Comparison of ENCODE assay signal across 33 cellular contexts in the genomic region with DNA sequence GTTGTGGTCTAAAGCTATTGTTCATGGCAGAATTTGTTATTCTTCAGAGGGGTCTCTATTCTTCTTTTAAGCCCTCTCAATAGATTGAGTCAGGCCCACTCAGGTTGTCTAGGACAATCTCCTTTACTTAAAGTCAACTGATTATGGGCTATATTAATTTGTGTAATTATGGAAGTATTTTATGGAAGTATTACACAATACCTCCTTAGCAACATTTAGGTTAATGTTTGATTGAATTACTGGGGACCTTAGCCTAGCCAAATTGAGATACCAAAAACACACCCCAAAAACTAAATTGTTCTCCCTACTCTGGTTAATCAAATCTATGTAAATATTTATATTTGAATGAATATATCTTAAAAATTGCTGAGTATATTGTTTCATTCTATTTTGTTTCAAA.
DNase-seq lines count a peak whose midpoint lies in the region; ATAC-seq, FAIRE-seq and TF ChIP-seq lines count a peak whose summit lies in the region.
"Had no signal": no experiment of that assay in that cellular context is flagged by ENCODE, and none has a peak within 500 bp of the region (broad histone marks: within the 10 kb centered on the region; RNA-seq: fewer than 3 reads in every experiment).

No MANE protein-coding gene starts in this region.

- H4K8ac ChIP-seq in IMR-90 (ENCODE audit: low read depth in 2 of 2, low read length in 2 of 2), result no peak overlapping the region

- ATAC-seq in HepG2 (no peak), right lobe of liver (no peak), IMR-90 (ENCODE audit: low read depth) (no peak), K562 (no peak), GM21717 (IDR thresholded peaks at IDR 0.05; ENCODE audit: unreplicated experiment) (no peak)
- ATAC-seq: A549; CD8-positive, alpha-beta T cell had no signal

- H3K36me3 ChIP-seq in HepG2 (replicated peaks in 1 of 2; ENCODE audit: control insufficient read depth in 1 of 2, insufficient read depth in 2 of 2, low read length in 2 of 2) (no peaks in the 10 kb centered on the region), right lobe of liver (no peaks in the 10 kb centered on the region), IMR-90 (ENCODE audit: control insufficient read depth, insufficient read depth, low read length) (no peaks in the 10 kb centered on the region), K562 (ENCODE audit: control insufficient read depth, insufficient read depth, low read length) (no peaks in the 10 kb centered on the region)
- H3K36me3 ChIP-seq: BE2C; BLaER1; BLaER1 treated with 17β-estradiol and CSF1 and Interleukin-3, amounts not matched to agents 10 nM and 100 nM had no signal

- H3K14ac ChIP-seq in IMR-90 (replicated peaks; ENCODE audit: low read depth, low read length), result no peak overlapping the region

- intact Hi-C loops in HepG2 (cut with micrococcal nuclease; ENCODE audit: unreplicated experiment) (no loop called here), right lobe of liver (cut with DNase I) (no loop called here), IMR-90 (cut with micrococcal nuclease) (no loop called here), K562 (cut with micrococcal nuclease) (no loop called here)

- H4K5ac ChIP-seq in IMR-90 (ENCODE audit: low read depth, low read length), result no peak overlapping the region

- H2BK20ac ChIP-seq in IMR-90 (ENCODE audit: low read depth, low read length), result no peak overlapping the region

- TF ChIP-seq RAD21 in HepG2 (CRISPR knock-in tag; IDR thresholded peaks at IDR 0.05), result no peak
- TF ChIP-seq RAD21 in IMR-90 (IDR thresholded peaks at IDR 0.05; ENCODE audit: low read length), result no peak
- TF ChIP-seq RAD21 in K562 (CRISPR knock-in tag; conservative IDR thresholded peaks at IDR 0.05 in 1 of 2, IDR thresholded peaks at IDR 0.05 in 1 of 2), result no peak

- in situ Hi-C loops in HepG2 (cut with HindIII; ENCODE audit: extremely low pct_ligation_motif_present, low pct_unique_long_range_greater_than_20kb), result no loop called here
- in situ Hi-C loops in IMR-90 (cut with MboI; ENCODE audit: low sequenced_read_pairs), result no loop called here
- in situ Hi-C loops in K562 (cut with MboI), result no loop called here

- H3K79me1 ChIP-seq in IMR-90 (ENCODE audit: low read depth in 1 of 2, low read length in 2 of 2), result no peaks in the 10 kb centered on the region

- H3K27me3 ChIP-seq in HepG2 (ENCODE audit: control insufficient read depth in 1 of 2, insufficient read depth in 2 of 2, low read length in 2 of 2) (no peaks in the 10 kb centered on the region), right lobe of liver (no peaks in the 10 kb centered on the region), IMR-90 (ENCODE audit: control insufficient read depth, insufficient read depth, low read length) (no peaks in the 10 kb centered on the region), K562 (ENCODE audit: control insufficient read depth in 2 of 2, insufficient read depth in 2 of 2, low read length in 2 of 2) (no peaks in the 10 kb centered on the region)
- H3K27me3 ChIP-seq: BE2C; BLaER1; BLaER1 treated with 17β-estradiol and CSF1 and Interleukin-3, amounts not matched to agents 10 nM and 100 nM had no signal

- no peak for TF ChIP-seq EP300 in HepG2 (IDR thresholded peaks at IDR 0.05; ENCODE audit: low read depth in 2 of 2, low read length in 2 of 2)
- no peak for TF ChIP-seq EP300 in HepG2 (CRISPR knock-in tag; IDR thresholded peaks at IDR 0.05; ENCODE audit: borderline replicate concordance)
- TF ChIP-seq EP300 in K562 (IDR thresholded peaks at IDR 0.05; ENCODE audit: low read length), result no peak

- no peak overlapping the region for H2AK9ac ChIP-seq in IMR-90 (replicated peaks; ENCODE audit: low read depth, low read length, poor library complexity)

- no peak overlapping the region for H2BK120ac ChIP-seq in IMR-90 (ENCODE audit: low read depth, low read length)

- H2AFZ ChIP-seq in HepG2 (ENCODE audit: low read length) (no peak overlapping the region), IMR-90 (replicated peaks; ENCODE audit: low read length, poor library complexity) (no peak overlapping the region), K562 (ENCODE audit: low read depth, low read length) (no peak overlapping the region)

- H3K56ac ChIP-seq in IMR-90 (ENCODE audit: extremely low read depth, insufficient read depth, low read length), result no peak overlapping the region

- H2AK5ac ChIP-seq in IMR-90 (ENCODE audit: low read depth, low read length), result no peak overlapping the region

- BruUV-seq in HepG2 (replicated peaks; lab: Mats Ljungman, UMichigan) (no TSS peak), IMR-90 (replicated peaks; lab: Mats Ljungman, UMichigan) (no TSS peak), K562 (replicated peaks; lab: Mats Ljungman, UMichigan) (no TSS peak)

- TF ChIP-seq POLR2A in HepG2 (IDR thresholded peaks at IDR 0.05; ENCODE audit: insufficient read depth in 1 of 2, low read depth in 2 of 2, low read length in 2 of 2) (no peak), right lobe of liver (IDR thresholded peaks at IDR 0.05) (no peak), IMR-90 (IDR thresholded peaks at IDR 0.05; ENCODE audit: low read depth, low read length) (no peak), K562 (conservative IDR thresholded peaks at IDR 0.05) (no peak)

- H3K4ac ChIP-seq in IMR-90 (ENCODE audit: low read depth, low read length), result no peak overlapping the region

- FAIRE-seq in HepG2 (lab: Jason Lieb, UNC), result no peak
- FAIRE-seq in K562 (lab: Jason Lieb, UNC), result no peak
- FAIRE-seq: A204.1, A549, D721Med had no signal

- H2BK5ac ChIP-seq in IMR-90 (ENCODE audit: low read depth, low read length, poor library complexity, severe bottlenecking), result no peak overlapping the region

- dilution Hi-C loops in IMR-90 (cut with HindIII; ENCODE audit: low sequenced_read_pairs, unreplicated experiment), result no loop called here

- H4K20me1 ChIP-seq in HepG2 (ENCODE audit: insufficient read depth, low read length) (no peaks in the 10 kb centered on the region), IMR-90 (ENCODE audit: insufficient read depth, low read length) (no peaks in the 10 kb centered on the region), K562 (replicated peaks; ENCODE audit: control insufficient read depth, insufficient read depth, low read length) (no peaks in the 10 kb centered on the region)
- H4K20me1 ChIP-seq: BLaER1; BLaER1 treated with 17β-estradiol and CSF1 and Interleukin-3, amounts not matched to agents 10 nM and 100 nM had no signal

- H3K18ac ChIP-seq in IMR-90 (ENCODE audit: low read depth, low read length), result no peak overlapping the region

- no peak for DNase-seq in HepG2 (ENCODE audit: low spot score)
- DNase-seq in right lobe of liver, result no peak
- no peak for DNase-seq in IMR-90
- DNase-seq in K562 (ENCODE audit: extremely low read depth in 1 of 4, low spot score in 3 of 4), result no peak
- no peak for DNase-seq in NCI-H446 (lab: John Stamatoyannopoulos, UW)
- DNase-seq: 8988T; ACHN; AML-193; BE2C; C1 segment of cervical spinal cord; Caco-2; Calu3; CD4-positive, alpha-beta memory T cell; CD4-positive, alpha-beta T cell; CD4-positive, CD25-positive, alpha-beta regulatory T cell; CD8-positive, alpha-beta memory T cell; CD8-positive, alpha-beta T cell; COR-L47; DMS 273 treated with DMSO at 0.1 percent for 48 hours; DMS153; DMS53; DMS79; DMS79 treated with DMSO at 0.1 percent for 48 hours; DND-41; EL had no signal

- H3K4me2 ChIP-seq in HepG2 (ENCODE audit: low read depth, low read length), result no peak overlapping the region
- no peak overlapping the region for H3K4me2 ChIP-seq in IMR-90 (ENCODE audit: low read depth, low read length)
- no peak overlapping the region for H3K4me2 ChIP-seq in K562 (ENCODE audit: insufficient read depth, low read length)
- H3K4me2 ChIP-seq: A549; BLaER1; BLaER1 treated with 17β-estradiol and CSF1 and Interleukin-3, amounts not matched to agents 10 nM and 100 nM had no signal

- H3K4me3 ChIP-seq in HepG2 (replicated peaks in 1 of 3; ENCODE audit: insufficient read depth in 1 of 3, low read depth in 2 of 3, low read length in 3 of 3), result no peak overlapping the region
- H3K4me3 ChIP-seq in right lobe of liver, result no peak overlapping the region
- H3K4me3 ChIP-seq in IMR-90 (ENCODE audit: insufficient read depth, low read depth, low read length), result no peak overlapping the region
- no peak overlapping the region for H3K4me3 ChIP-seq in K562
- H3K4me3 ChIP-seq: A549; BLaER1; BLaER1 treated with 17β-estradiol and CSF1 and Interleukin-3, amounts not matched to agents 10 nM and 100 nM had no signal

- no peak overlapping the region for H3K23ac ChIP-seq in IMR-90 (ENCODE audit: low read depth, low read length)

- POLR2A ChIA-PET in HepG2 (lab: Yijun Ruan, JAX) (no interaction called here), IMR-90 (lab: Charles Lee; ENCODE audit: unreplicated experiment) (no interaction called here), K562 (lab: Yijun Ruan, JAX) (no interaction called here)

- CTCF ChIA-PET in HepG2 (lab: Yijun Ruan, JAX; ENCODE audit: low intra/inter-chr PET ratio, low total read pairs), result no interaction called here
- CTCF ChIA-PET in IMR-90 (lab: Yijun Ruan, JAX), result no interaction called here
- CTCF ChIA-PET in K562 (lab: Yijun Ruan, JAX; ENCODE audit: low intra/inter-chr PET ratio), result no interaction called here

- H2BK15ac ChIP-seq in IMR-90 (ENCODE audit: low read depth, low read length), result no peak overlapping the region

- H3K9ac ChIP-seq in HepG2 (ENCODE audit: insufficient read depth, low read depth, low read length) (no peak overlapping the region), IMR-90 (ENCODE audit: low read depth, low read length) (no peak overlapping the region), K562 (ENCODE audit: insufficient read depth in 1 of 2, low read depth in 2 of 2, low read length in 2 of 2) (no peak overlapping the region)
- H3K9ac ChIP-seq: BLaER1; BLaER1 treated with 17β-estradiol and CSF1 and Interleukin-3, amounts not matched to agents 10 nM and 100 nM had no signal

- H3K27ac ChIP-seq in HepG2 (ENCODE audit: extremely low read length, insufficient read depth, low read length), result no peak overlapping the region
- no peak overlapping the region for H3K27ac ChIP-seq in right lobe of liver
- no peak overlapping the region for H3K27ac ChIP-seq in IMR-90 (ENCODE audit: insufficient read depth, low read length)
- no peak overlapping the region for H3K27ac ChIP-seq in K562 (ENCODE audit: extremely low read depth, low read depth, low read length)
- H3K27ac ChIP-seq: 22Rv1; A549; BLaER1; BLaER1 treated with 17β-estradiol and CSF1 and Interleukin-3, amounts not matched to agents 10 nM and 100 nM; C4-2B had no signal

- no peaks in the 10 kb centered on the region for H3K4me1 ChIP-seq in HepG2 (ENCODE audit: insufficient read depth, low read length)
- H3K4me1 ChIP-seq in right lobe of liver, result no peaks in the 10 kb centered on the region
- H3K4me1 ChIP-seq in IMR-90 (ENCODE audit: control insufficient read depth, insufficient read depth, low read length), result no peaks in the 10 kb centered on the region
- H3K4me1 ChIP-seq in K562 (replicated peaks in 1 of 2; ENCODE audit: control insufficient read depth in 2 of 2, insufficient read depth in 2 of 2, low read length in 2 of 2), result no peaks in the 10 kb centered on the region
- H3K4me1 ChIP-seq: A549; BE2C; BLaER1; BLaER1 treated with 17β-estradiol and CSF1 and Interleukin-3, amounts not matched to agents 10 nM and 100 nM; Caco-2 had no signal

- TF ChIP-seq CTCF in HepG2 (CRISPR knock-in tag; IDR thresholded peaks at IDR 0.05) (no peak), right lobe of liver (IDR thresholded peaks at IDR 0.05) (no peak), IMR-90 (conservative IDR thresholded peaks at IDR 0.05; ENCODE audit: low read depth, low read length) (no peak), K562 (IDR thresholded peaks at IDR 0.05 in 2 of 3, conservative IDR thresholded peaks at IDR 0.05 in 1 of 3; ENCODE audit: insufficient read depth in 2 of 3, low read depth in 1 of 3, low read length in 3 of 3) (no peak)

- no peaks in the 10 kb centered on the region for H3K9me1 ChIP-seq in IMR-90 (ENCODE audit: insufficient read depth, low read length)
- H3K9me1 ChIP-seq in K562 (ENCODE audit: control insufficient read depth, insufficient read depth, low read length), result no peaks in the 10 kb centered on the region

- H3K79me2 ChIP-seq in HepG2 (ENCODE audit: insufficient read depth, low read length) (no peaks in the 10 kb centered on the region), K562 (ENCODE audit: control insufficient read depth, insufficient read depth, low read length) (no peaks in the 10 kb centered on the region)

- no peak overlapping the region for H4K91ac ChIP-seq in IMR-90 (ENCODE audit: insufficient read depth, low read depth, low read length)

- no peaks in the 10 kb centered on the region for H3K9me3 ChIP-seq in HepG2 (ENCODE audit: low read length)
- no peaks in the 10 kb centered on the region for H3K9me3 ChIP-seq in right lobe of liver
- peaks cover 4% of the 10 kb centered on the region for H3K9me3 ChIP-seq in IMR-90 (ENCODE audit: control insufficient read depth, insufficient read depth, low read length)
- H3K9me3 ChIP-seq in K562 (replicated peaks; ENCODE audit: control insufficient read depth, insufficient read depth, low read depth, low read length), result no peaks in the 10 kb centered on the region; the same call in none of the 2 replicates
- H3K9me3 ChIP-seq: A549; BE2C; BLaER1; BLaER1 treated with 17β-estradiol and CSF1 and Interleukin-3, amounts not matched to agents 10 nM and 100 nM; Caco-2 had no signal
